In genomic region chr2:129907256-129907973, GRCh38 we compare ENCODE assay signal across 20 cellular contexts.
DNase-seq lines count a peak whose midpoint lies in the region; ATAC-seq and TF ChIP-seq lines count a peak whose summit lies in the region.
"Had no signal": no experiment of that assay in that cellular context is flagged by ENCODE, and none has a peak within 500 bp of the region (broad histone marks: within the 10 kb centered on the region; RNA-seq: fewer than 3 reads in every experiment).

No MANE protein-coding gene starts in this region.

- no peak overlapping the region for H3K4me3 ChIP-seq in BLaER1 treated with 17β-estradiol and CSF1 and Interleukin-3, amounts not matched to agents 10 nM and 100 nM
- H3K4me3 ChIP-seq in upper lobe of right lung, result no peak overlapping the region
- no peak overlapping the region for H3K4me3 ChIP-seq in osteoblast (ENCODE audit: insufficient read depth, low read length)
- no peak overlapping the region for H3K4me3 ChIP-seq in tibial nerve
- H3K4me3 ChIP-seq: Peyer's patch had no signal

- no peaks in the 10 kb centered on the region for H3K9me3 Mint-ChIP-seq in neural crest cell
- H3K9me3 Mint-ChIP-seq: CD8-positive, alpha-beta T cell had no signal

- no peaks in the 10 kb centered on the region for H3K4me1 Mint-ChIP-seq in T-helper 17 cell
- no peaks in the 10 kb centered on the region for H3K4me1 Mint-ChIP-seq in neural crest cell

- DNase-seq in T-helper 17 cell, result no peak
- DNase-seq in neural crest cell (ENCODE audit: low read depth, low spot score), result no peak
- peak; percentile 42 for DNase-seq in upper lobe of right lung
- DNase-seq in osteoblast (ENCODE audit: insufficient read length, low spot score, missing footprints), result no peak
- no peak for DNase-seq in tibial nerve (ENCODE audit: low spot score in 2 of 2)
- DNase-seq in NCI-H146 treated with DMSO at 0.1 percent for 48 hours (lab: John Stamatoyannopoulos, UW; ENCODE audit: unreplicated experiment), result no peak
- DNase-seq: C1 segment of cervical spinal cord, GOT3, NCI-H1105, NCI-H146, NCI-H2081, NCI-H2171, NCI-H345, NCI-H524, NCI-H82 had no signal

- no peak for TF ChIP-seq EP300 in tibial nerve (IDR thresholded peaks at IDR 0.05)

- no peaks in the 10 kb centered on the region for H3K36me3 ChIP-seq in BLaER1 treated with 17β-estradiol and CSF1 and Interleukin-3, amounts not matched to agents 10 nM and 100 nM
- H3K36me3 ChIP-seq in upper lobe of right lung (no peaks in the 10 kb centered on the region), osteoblast (ENCODE audit: insufficient read depth, low read length) (no peaks in the 10 kb centered on the region), tibial nerve (no peaks in the 10 kb centered on the region)
- H3K36me3 ChIP-seq: Peyer's patch had no signal

- no peaks in the 10 kb centered on the region for H4K20me1 ChIP-seq in BLaER1 treated with 17β-estradiol and CSF1 and Interleukin-3, amounts not matched to agents 10 nM and 100 nM
- H4K20me1 ChIP-seq in osteoblast (ENCODE audit: insufficient read depth, low read length), result no peaks in the 10 kb centered on the region

- H3K9me3 ChIP-seq in BLaER1 treated with 17β-estradiol and CSF1 and Interleukin-3, amounts not matched to agents 10 nM and 100 nM (replicated peaks in 1 of 11), result no peaks in the 10 kb centered on the region
- H3K9me3 ChIP-seq in T-helper 17 cell (ENCODE audit: control insufficient read depth, low read length, poor library complexity, severe bottlenecking) (no peaks in the 10 kb centered on the region), upper lobe of right lung (no peaks in the 10 kb centered on the region), osteoblast (ENCODE audit: low read depth, low read length) (no peaks in the 10 kb centered on the region), tibial nerve (no peaks in the 10 kb centered on the region)
- H3K9me3 ChIP-seq: Peyer's patch had no signal

- H2AFZ ChIP-seq in osteoblast (ENCODE audit: low read length), result no peak overlapping the region

- no peak for TF ChIP-seq CTCF in neural crest cell (conservative IDR thresholded peaks at IDR 0.05)
- TF ChIP-seq CTCF in upper lobe of right lung (IDR thresholded peaks at IDR 0.05), result no peak
- TF ChIP-seq CTCF in osteoblast (IDR thresholded peaks at IDR 0.05; ENCODE audit: extremely low read depth, low read depth, low read length), result no peak
- no peak for TF ChIP-seq CTCF in tibial nerve (IDR thresholded peaks at IDR 0.05)

- peak overlapping the region in 4 of 11 experiments; percentile 14 to 44 (median 37); a peak in 2 of 22 replicates for H3K9ac ChIP-seq in BLaER1 treated with 17β-estradiol and CSF1 and Interleukin-3, amounts not matched to agents 10 nM and 100 nM
- H3K9ac ChIP-seq: KMS-11 had no signal

- H3K79me2 ChIP-seq in osteoblast (ENCODE audit: insufficient read depth, low read length), result no peaks in the 10 kb centered on the region

- peak overlapping the region in 8 of 11 experiments; percentile 14 to 56 (median 46); a peak in 13 of 22 replicates for H3K27ac ChIP-seq in BLaER1 treated with 17β-estradiol and CSF1 and Interleukin-3, amounts not matched to agents 10 nM and 100 nM
- H3K27ac ChIP-seq in upper lobe of right lung (no peak overlapping the region), osteoblast (ENCODE audit: low read depth, low read length) (no peak overlapping the region), tibial nerve (no peak overlapping the region)
- H3K27ac ChIP-seq: KMS-11, Peyer's patch had no signal

- peak overlapping the region in 10 of 11 experiments; percentile 36 to 88 (median 70); a peak in 19 of 22 replicates for H3K4me2 ChIP-seq in BLaER1 treated with 17β-estradiol and CSF1 and Interleukin-3, amounts not matched to agents 10 nM and 100 nM
- no peak overlapping the region for H3K4me2 ChIP-seq in osteoblast (ENCODE audit: insufficient read depth, low read length)
- H3K4me2 ChIP-seq: KMS-11 had no signal

- H3K27me3 Mint-ChIP-seq in T-helper 17 cell (peaks cover 42% of the 10 kb centered on the region), neural crest cell (ENCODE audit: low read depth) (no peaks in the 10 kb centered on the region)

- 69 to 80% methylated on average over 13 of the region's 13 CpGs for WGBS in tibial nerve, 2 donors

- no peaks in the 10 kb centered on the region for H3K27me3 ChIP-seq in BLaER1 treated with 17β-estradiol and CSF1 and Interleukin-3, amounts not matched to agents 10 nM and 100 nM
- H3K27me3 ChIP-seq in upper lobe of right lung, result no peaks in the 10 kb centered on the region
- H3K27me3 ChIP-seq in osteoblast (ENCODE audit: insufficient read depth, low read length), result no peaks in the 10 kb centered on the region
- no peaks in the 10 kb centered on the region for H3K27me3 ChIP-seq in tibial nerve
- H3K27me3 ChIP-seq: Peyer's patch had no signal

- H3K36me3 Mint-ChIP-seq in T-helper 17 cell (ENCODE audit: low read depth) (no peaks in the 10 kb centered on the region), neural crest cell (ENCODE audit: low read depth) (no peaks in the 10 kb centered on the region)
- H3K36me3 Mint-ChIP-seq: CD8-positive, alpha-beta T cell had no signal

- H3K4me1 ChIP-seq in BLaER1 treated with 17β-estradiol and CSF1 and Interleukin-3, amounts not matched to agents 10 nM and 100 nM, result peaks cover 15 to 64% (median 49%) of the 10 kb centered on the region in 10 experiments; a peak in 19 of 20 replicates
- H3K4me1 ChIP-seq in upper lobe of right lung (no peaks in the 10 kb centered on the region), osteoblast (ENCODE audit: insufficient read depth, low read length) (no peaks in the 10 kb centered on the region), tibial nerve (no peaks in the 10 kb centered on the region)
- H3K4me1 ChIP-seq: Peyer's patch had no signal

- no peak for ATAC-seq in T-helper 17 cell
- ATAC-seq in upper lobe of right lung, result no peak
- ATAC-seq: CD8-positive, alpha-beta T cell; HCT116 had no signal

- intact Hi-C loops in upper lobe of right lung (cut with DNase I), result no loop called here

- TF ChIP-seq POLR2A in tibial nerve (IDR thresholded peaks at IDR 0.05), result no peak

- peak overlapping the region; percentile 67 for H3K4me3 Mint-ChIP-seq in T-helper 17 cell
- H3K4me3 Mint-ChIP-seq in neural crest cell, result no peak overlapping the region
- H3K4me3 Mint-ChIP-seq: CD8-positive, alpha-beta T cell had no signal

- no peak overlapping the region for H3K27ac Mint-ChIP-seq in T-helper 17 cell
- H3K27ac Mint-ChIP-seq in neural crest cell (ENCODE audit: unreplicated experiment), result peak overlapping the region; percentile 38
- H3K27ac Mint-ChIP-seq: CD8-positive, alpha-beta T cell had no signal

Comparison
In these comparisons a context has a peak if more than half of its experiments do, and no peak if none do; other contexts are left out.
1. H3K27ac ChIP-seq: peak in BLaER1 treated with 17β-estradiol and CSF1 and Interleukin-3, amounts not matched to agents 10 nM and 100 nM (8 of 11); none in upper lobe of right lung (single experiment), osteoblast (single experiment) and tibial nerve (0 of 4).